ENCODE assay signal across 13 cellular contexts in the genomic region with DNA sequence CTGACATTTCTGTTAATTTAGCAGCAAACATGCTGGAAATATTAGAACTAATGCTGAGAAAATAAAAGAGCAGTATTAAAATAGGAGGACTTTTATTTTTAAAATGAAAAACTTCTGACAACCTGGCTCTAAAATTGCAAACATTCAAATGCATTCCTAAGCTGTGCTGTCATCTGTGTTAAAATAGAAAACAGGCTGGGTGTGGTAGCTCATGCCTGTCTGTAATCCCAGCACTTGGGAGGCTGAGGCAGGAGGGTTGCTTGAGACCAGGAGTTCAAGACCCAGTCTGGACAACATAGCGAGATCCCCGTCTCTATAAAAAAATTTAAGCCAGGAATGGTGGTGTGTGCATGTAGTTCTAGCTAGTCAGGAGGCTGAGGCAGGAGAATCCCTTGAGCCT. TPM values are rescaled to one million over a fixed set of nuclear protein-coding genes. Genes with fewer than 3 reads are reported as not detected.
DNase-seq lines count a peak whose midpoint lies in the region; ATAC-seq and TF ChIP-seq lines count a peak whose summit lies in the region.
"Had no signal": no experiment of that assay in that cellular context is flagged by ENCODE, and none has a peak within 500 bp of the region (broad histone marks: within the 10 kb centered on the region; RNA-seq: fewer than 3 reads in every experiment).

No MANE protein-coding gene starts in this region.

- H2BK120ac ChIP-seq in mesendoderm (ENCODE audit: low read depth, low read length), result no peak overlapping the region

- H3K27ac ChIP-seq in coronary artery (peak overlapping the region; percentile 4 to 63), mesendoderm (ENCODE audit: low read depth, low read length) (no peak overlapping the region), esophagus squamous epithelium (no peak overlapping the region)

- DNase-seq in BJ (ENCODE audit: low read depth) (peak; percentile 53), M059J (ENCODE audit: low read depth) (peak; percentile 82), coronary artery (ENCODE audit: low spot score) (no peak), mesendoderm (peak; percentile 77), NCI-H748 (lab: John Stamatoyannopoulos, UW; ENCODE audit: unreplicated experiment) (no peak), esophagus squamous epithelium (lab: John Stamatoyannopoulos, UW) (no peak), posterior cingulate gyrus (no peak)
- DNase-seq: activated CD8-positive, alpha-beta memory T cell treated with anti-CD3 and anti-CD28 coated beads, Interleukin-2, amount 50 U/mL, for 48 hours; CD8-positive, alpha-beta memory T cell; NCI-H446; stimulated activated naive CD4-positive, alpha-beta T cell treated with Interleukin-2 at 50 U/mL for 16 hours; T-helper 17 cell had no signal

- POLR2A ChIA-PET in BJ (lab: Charles Lee), result no interaction called here

- H3K23ac ChIP-seq in mesendoderm (ENCODE audit: low read length), result no peak overlapping the region

- no peaks in the 10 kb centered on the region for H3K4me1 ChIP-seq in mesendoderm (ENCODE audit: control insufficient read depth, low read depth, low read length)
- peaks cover 0 to 21% (median 6%) of the 10 kb centered on the region in 3 donors for H3K4me1 ChIP-seq in esophagus squamous epithelium

- ATAC-seq in HG03571 (IDR thresholded peaks at IDR 0.05; ENCODE audit: unreplicated experiment), result no peak
- ATAC-seq: T-helper 17 cell had no signal

- H3K4me3 ChIP-seq in BJ (ENCODE audit: low read depth, low read length) (no peak overlapping the region), coronary artery (no peak overlapping the region), mesendoderm (ENCODE audit: low read length) (no peak overlapping the region), esophagus squamous epithelium (no peak overlapping the region)

- no peak overlapping the region for H3K4me2 ChIP-seq in mesendoderm (ENCODE audit: low read length)

- intact Hi-C loops in esophagus squamous epithelium (cut with DNase I), result no loop called here
- intact Hi-C loops in posterior cingulate gyrus (cut with DNase I), result no loop called here

- no peak overlapping the region for H3K9ac ChIP-seq in mesendoderm (ENCODE audit: low read length)

- no peak overlapping the region for H4K5ac ChIP-seq in mesendoderm (ENCODE audit: low read length)

- no peaks in the 10 kb centered on the region for H3K79me1 ChIP-seq in mesendoderm (ENCODE audit: low read length)

- CTCF ChIA-PET in BJ (lab: Yijun Ruan, JAX), result interaction anchor here (0.9 kb wide), 1 partner anchor 11 kb away, joined by 4 read pairs; no protein-coding TSS in a partner anchor

- H3K79me2 ChIP-seq in mesendoderm (ENCODE audit: control insufficient read depth, insufficient read depth, low read length), result no peaks in the 10 kb centered on the region

- H3K18ac ChIP-seq in mesendoderm (ENCODE audit: low read length), result no peak overlapping the region

- H4K8ac ChIP-seq in mesendoderm (ENCODE audit: low read depth, low read length), result no peak overlapping the region

- 0 out of 2 replicates have a peak, but pooled peaks cover 2% of the 10 kb centered on the region for H3K36me3 ChIP-seq in BJ (ENCODE audit: control insufficient read depth, insufficient read depth, low read length)
- H3K36me3 ChIP-seq in mesendoderm (ENCODE audit: control insufficient read depth, insufficient read depth, low read length), result no peaks in the 10 kb centered on the region
- H3K36me3 ChIP-seq in esophagus squamous epithelium, result peaks cover 0 to 45% (median 0%) of the 10 kb centered on the region in 3 donors

- WGBS in mesendoderm (ENCODE audit: extremely low coverage, insufficient coverage, low lambda C conversion rate), result no CpG with 5 or more reads among the region's 2 CpGs
- 71 to 85% methylated on average over 2 of the region's 2 CpGs for WGBS in esophagus squamous epithelium, 2 donors

- H2BK5ac ChIP-seq in mesendoderm (ENCODE audit: low read length), result no peak overlapping the region

- no peaks in the 10 kb centered on the region for H3K9me3 ChIP-seq in esophagus squamous epithelium

- H2AK5ac ChIP-seq in mesendoderm (ENCODE audit: low read length), result no peak overlapping the region

- H3K56ac ChIP-seq in mesendoderm (ENCODE audit: low read length), result no peak overlapping the region

- no peak overlapping the region for H2BK15ac ChIP-seq in mesendoderm (replicated peaks; ENCODE audit: low read depth)

- TF ChIP-seq CTCF in BJ (IDR thresholded peaks at IDR 0.05; ENCODE audit: insufficient read depth, low read depth, low read length), result no peak
- TF ChIP-seq CTCF in coronary artery (IDR thresholded peaks at IDR 0.05), result no peak
- TF ChIP-seq CTCF in esophagus squamous epithelium (IDR thresholded peaks at IDR 0.05), result no peak

- no peak for TF ChIP-seq POLR2A in esophagus squamous epithelium (IDR thresholded peaks at IDR 0.05)

- H3K27me3 ChIP-seq in BJ (ENCODE audit: control insufficient read depth, insufficient read depth, low read length) (no peaks in the 10 kb centered on the region), mesendoderm (ENCODE audit: insufficient read depth, low read length, poor library complexity) (no peaks in the 10 kb centered on the region), esophagus squamous epithelium (no peaks in the 10 kb centered on the region)

- no peak overlapping the region for H3K4ac ChIP-seq in mesendoderm (ENCODE audit: low read depth, low read length)

RNA-seq across cellular contexts. Expression of a gene that starts 44.6 kb away (rescaled TPM):
- polyA plus RNA-seq in BJ (2011; rRNA removed), result 3.3 and 7.1 TPM in 2 replicates
- 6.8 TPM in 2 replicates for polyA minus RNA-seq in BJ (2011; rRNA and poly(A)+ RNA removed)
- 13.1 and 15.7 TPM in 2 replicates for total RNA-seq in M059J (2014; rRNA removed; shearing (Covaris generic))
- polyA plus RNA-seq in mesendoderm (2013, experiment 1 of 2), result 3.0 TPM
- polyA plus RNA-seq in mesendoderm (2013, experiment 2 of 2), result 3.1 TPM
- 10 to 100 TPM in 1 of 4 donors, 1 to 10 TPM in 3; 3.8 to 12.6 (median 7.5) TPM for total RNA-seq in esophagus squamous epithelium

Comparison
In these comparisons a context has a peak if more than half of its experiments do, and no peak if none do; other contexts are left out.
1. DNase-seq: peak in BJ (single experiment), M059J (single experiment) and mesendoderm (single experiment); none in coronary artery (single experiment), NCI-H748 (single experiment), esophagus squamous epithelium (single experiment) and posterior cingulate gyrus (0 of 10).
2. H3K27ac ChIP-seq: peak in coronary artery (2 of 2); none in mesendoderm (single experiment) and esophagus squamous epithelium (0 of 4).